Comparison of ENCODE assay signal across 10 cellular contexts in genomic region chr16:85003723-85004586, GRCh38. TPM values are rescaled to one million over a fixed set of nuclear protein-coding genes. Genes with fewer than 3 reads are reported as not detected.
DNase-seq lines count a peak whose midpoint lies in the region; ATAC-seq and TF ChIP-seq lines count a peak whose summit lies in the region.
"Had no signal": no experiment of that assay in that cellular context is flagged by ENCODE, and none has a peak within 500 bp of the region (broad histone marks: within the 10 kb centered on the region; RNA-seq: fewer than 3 reads in every experiment).

No MANE protein-coding gene starts in this region.

- H3K36me3 ChIP-seq in endodermal cell (ENCODE audit: control insufficient read depth, insufficient read depth, low read length) (peaks cover 26% of the 10 kb centered on the region), upper lobe of left lung (peaks cover 0 to 7% (median 1%) of the 10 kb centered on the region in 4 donors)

- no peak for ATAC-seq in naive thymus-derived CD8-positive, alpha-beta T cell
- ATAC-seq in upper lobe of left lung (ENCODE audit: low FRiP score in 2 of 2) = peak in 1 of 2 donors; percentile 34

- peak; percentile 40 for DNase-seq in NCI-H82 (lab: John Stamatoyannopoulos, UW)
- DNase-seq in NCI-H82 treated with DMSO at 0.1 percent for 48 hours (lab: John Stamatoyannopoulos, UW; ENCODE audit: unreplicated experiment) = no peak
- DNase-seq in endodermal cell = no peak
- no peak for DNase-seq in naive thymus-derived CD8-positive, alpha-beta T cell
- no peak for DNase-seq in upper lobe of left lung
- DNase-seq in foreskin melanocyte = no peak
- no peak for DNase-seq in NCI-H1436 (lab: John Stamatoyannopoulos, UW)
- DNase-seq in DMS153 (lab: John Stamatoyannopoulos, UW) = no peak
- DNase-seq: kidney had no signal

- no peaks in the 10 kb centered on the region for H3K9me3 Mint-ChIP-seq in endodermal cell
- no peaks in the 10 kb centered on the region for H3K9me3 Mint-ChIP-seq in naive thymus-derived CD8-positive, alpha-beta T cell

- H3K9ac ChIP-seq in endodermal cell (ENCODE audit: extremely low read depth, low read length, poor library complexity, severe bottlenecking) = no peak overlapping the region

- 87 to 95% methylated on average over 8 to 16 of the region's 16 CpGs for WGBS in endodermal cell (ENCODE audit: insufficient coverage in 1 of 2, insufficient read length in 1 of 2), 2 experiments
- WGBS in upper lobe of left lung, 2 donors = 50 to 64% methylated on average over 16 of the region's 16 CpGs

- H3K9me3 ChIP-seq in endodermal cell (ENCODE audit: control insufficient read depth, low read length) (no peaks in the 10 kb centered on the region), upper lobe of left lung (no peaks in the 10 kb centered on the region)

- TF ChIP-seq EP300 in upper lobe of left lung (IDR thresholded peaks at IDR 0.05) = no peak

- H3K27me3 Mint-ChIP-seq in endodermal cell (ENCODE audit: insufficient read depth) = no peaks in the 10 kb centered on the region
- H3K27me3 Mint-ChIP-seq in naive thymus-derived CD8-positive, alpha-beta T cell = no peaks in the 10 kb centered on the region

- H3K4me3 ChIP-seq in endodermal cell (ENCODE audit: low read length) = no peak overlapping the region
- peak overlapping the region in 1 of 4 donors; percentile 6 for H3K4me3 ChIP-seq in upper lobe of left lung

- H3K27me3 ChIP-seq in endodermal cell (ENCODE audit: control insufficient read depth, insufficient read depth, low read length, poor library complexity, severe bottlenecking) (no peaks in the 10 kb centered on the region), upper lobe of left lung (no peaks in the 10 kb centered on the region)

- peaks cover 32% of the 10 kb centered on the region for H3K4me1 Mint-ChIP-seq in endodermal cell
- H3K4me1 Mint-ChIP-seq in naive thymus-derived CD8-positive, alpha-beta T cell = peaks cover 37 to 80% (median 74%) of the 10 kb centered on the region in 4 donors

- H3K4me1 ChIP-seq in endodermal cell (ENCODE audit: control insufficient read depth, insufficient read depth, low read length) (no peaks in the 10 kb centered on the region), upper lobe of left lung (peaks cover 88 to 99% (median 94%) of the 10 kb centered on the region in 4 donors)

- peak overlapping the region; percentile 82 for H3K27ac Mint-ChIP-seq in endodermal cell
- peak overlapping the region in 9 of 10 donors; percentile 1 to 84 (median 49) for H3K27ac Mint-ChIP-seq in naive thymus-derived CD8-positive, alpha-beta T cell

- POLR2A ChIA-PET in naive thymus-derived CD8-positive, alpha-beta T cell (lab: Charles Lee) = no interaction called here

- no peak for TF ChIP-seq POLR2A in upper lobe of left lung (IDR thresholded peaks at IDR 0.05)

- peaks cover 37% of the 10 kb centered on the region for H3K36me3 Mint-ChIP-seq in endodermal cell (ENCODE audit: low read depth)
- H3K36me3 Mint-ChIP-seq in naive thymus-derived CD8-positive, alpha-beta T cell = peaks cover 0 to 35% (median 0%) of the 10 kb centered on the region in 3 donors

- no peak overlapping the region for H3K4me3 Mint-ChIP-seq in endodermal cell
- peak overlapping the region in 8 of 10 donors; percentile 15 to 62 (median 40) for H3K4me3 Mint-ChIP-seq in naive thymus-derived CD8-positive, alpha-beta T cell

- H3K27ac ChIP-seq in endodermal cell (ENCODE audit: low read depth, low read length) (no peak overlapping the region), upper lobe of left lung (peak overlapping the region; percentile 82 to 86 (median 83))
- H3K27ac ChIP-seq: 22Rv1 had no signal

- no peak for TF ChIP-seq CTCF in endodermal cell (conservative IDR thresholded peaks at IDR 0.05)
- TF ChIP-seq CTCF in upper lobe of left lung (IDR thresholded peaks at IDR 0.05) = no peak

RNA-seq across cellular contexts. Expression of gene ZDHHC7, which starts 7.4 kb away (rescaled TPM):
- total RNA-seq in endodermal cell = 10 to 100 TPM; 58.7 to 61.8 TPM
- 35.7 TPM for polyA plus RNA-seq in endodermal cell (2013, experiment 1 of 2)
- polyA plus RNA-seq in endodermal cell (2013, experiment 2 of 2) = 35.7 TPM
- 10 to 100 TPM; 29.0 to 32.5 TPM for total RNA-seq in naive thymus-derived CD8-positive, alpha-beta T cell
- polyA plus RNA-seq in naive thymus-derived CD8-positive, alpha-beta T cell = 10 to 100 TPM; 28.8 to 45.3 (median 37.7) TPM
- total RNA-seq in upper lobe of left lung = 100 to 1,000 TPM in 1 of 6 donors, 10 to 100 TPM in 5; 77.4 to 112 (median 92.7) TPM

RNA-seq across cellular contexts. Expression of gene KIAA0513, which starts 23.6 kb away (rescaled TPM):
- total RNA-seq in endodermal cell (10 to 100 TPM in 1 of 2 donors, 1 to 10 TPM in 1; 9.2 to 16.0 TPM), upper lobe of left lung (10 to 100 TPM; 21.6 to 77.5 (median 37.9) TPM)
- polyA plus RNA-seq in endodermal cell (2013, experiment 1 of 2) = 7.4 TPM
- polyA plus RNA-seq in endodermal cell (2013, experiment 2 of 2) = 6.7 TPM
- 10 to 100 TPM; 13.0 to 15.1 TPM for total RNA-seq in naive thymus-derived CD8-positive, alpha-beta T cell
- 10 to 100 TPM in 1 of 3 donors, 1 to 10 TPM in 2; 4.5 to 12.1 (median 7.8) TPM for polyA plus RNA-seq in naive thymus-derived CD8-positive, alpha-beta T cell
